In the genomic region with DNA sequence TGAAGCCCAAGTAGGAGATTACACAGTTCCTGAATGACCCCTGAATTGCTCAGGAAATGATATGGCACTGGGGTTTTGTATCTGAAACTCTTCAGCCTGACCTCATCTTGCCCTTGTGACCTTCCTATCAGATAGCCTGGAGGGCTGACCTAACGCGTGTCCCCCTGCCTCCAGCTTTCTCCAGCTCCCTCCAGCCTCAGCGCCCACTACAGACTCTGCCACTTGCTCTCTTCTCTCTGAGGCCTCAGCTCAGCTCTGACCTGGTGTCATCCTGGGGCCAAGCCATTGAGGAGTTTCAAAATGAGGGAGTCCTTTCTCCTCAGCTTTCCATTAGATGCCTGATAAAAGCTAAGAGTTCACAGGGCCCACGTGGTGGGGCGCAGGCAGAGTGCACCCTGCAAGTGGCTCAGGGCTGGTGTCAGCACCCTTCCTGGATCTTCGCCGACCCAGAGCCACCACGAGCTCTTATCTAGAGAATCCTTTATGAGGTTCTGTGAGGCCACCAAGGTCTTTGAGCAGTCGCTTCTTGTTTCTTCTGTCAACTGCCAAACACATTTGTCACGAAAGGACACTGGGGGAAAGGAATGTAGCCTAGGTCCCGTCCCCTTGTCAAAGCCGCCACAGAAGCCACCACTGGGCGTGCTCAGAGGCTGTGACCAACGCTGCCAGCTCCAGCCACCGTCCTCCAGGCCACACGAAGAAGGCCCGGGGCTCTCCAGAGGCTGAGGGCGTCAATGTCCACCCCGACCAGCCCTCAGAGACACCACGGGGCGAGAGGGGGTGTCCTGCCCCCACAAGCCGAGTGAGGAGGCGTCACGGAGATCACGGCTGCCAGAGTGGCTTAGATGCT, we compare ENCODE assay signal across 15 cellular contexts.
DNase-seq lines count a peak whose midpoint lies in the region; FAIRE-seq and TF ChIP-seq lines count a peak whose summit lies in the region.
"Had no signal": no experiment of that assay in that cellular context is flagged by ENCODE, and none has a peak within 500 bp of the region (broad histone marks: within the 10 kb centered on the region; RNA-seq: fewer than 3 reads in every experiment).

No MANE protein-coding gene starts in this region.

- TF ChIP-seq POLR2A in vagina (IDR thresholded peaks at IDR 0.05): no peak

- peaks cover 11 to 20% of the 10 kb centered on the region in 2 donors for H3K4me1 ChIP-seq in neuronal stem cell (ENCODE audit: control insufficient read depth in 2 of 2, insufficient read depth in 1 of 2, low read depth in 1 of 2, low read length in 2 of 2)
- no peaks in the 10 kb centered on the region for H3K4me1 ChIP-seq in vagina
- H3K4me1 ChIP-seq in ascending aorta: no peaks in the 10 kb centered on the region

- no peak overlapping the region for H3K4me3 ChIP-seq in neuronal stem cell (ENCODE audit: low read length in 2 of 2)
- no peak overlapping the region for H3K4me3 ChIP-seq in vagina
- H3K4me3 ChIP-seq in ascending aorta: no peak overlapping the region
- H3K4me3 ChIP-seq: GM23338, PC-9 had no signal

- H2BK5ac ChIP-seq in neuronal stem cell (ENCODE audit: low read length): no peak overlapping the region

- no peak overlapping the region for H3K9ac ChIP-seq in neuronal stem cell (ENCODE audit: low read depth, low read length, poor library complexity)

- H3K18ac ChIP-seq in neuronal stem cell (ENCODE audit: low read length): peak overlapping the region; percentile 53

- H3K79me1 ChIP-seq in neuronal stem cell (ENCODE audit: low read depth, low read length): peaks cover 1% of the 10 kb centered on the region

- no peak overlapping the region for H3K4me2 ChIP-seq in neuronal stem cell (ENCODE audit: insufficient read depth, low read length, poor library complexity, severe bottlenecking)
- H3K4me2 ChIP-seq: GM23338, PC-9 had no signal

- no peak overlapping the region for H3K23ac ChIP-seq in neuronal stem cell (ENCODE audit: low read depth, low read length, poor library complexity)

- H3K14ac ChIP-seq in neuronal stem cell (ENCODE audit: low read length): no peak overlapping the region

- H3K9me3 ChIP-seq in neuronal stem cell (replicated peaks in 1 of 2; ENCODE audit: control insufficient read depth in 2 of 2, insufficient read depth in 1 of 2, low read depth in 1 of 2, low read length in 2 of 2) (peaks cover 0 to 3% of the 10 kb centered on the region in 2 donors), vagina (no peaks in the 10 kb centered on the region), ascending aorta (no peaks in the 10 kb centered on the region)

- peak; percentile 37 for DNase-seq in activated effector memory CD4-positive, alpha-beta T cell treated with anti-CD3 and anti-CD28 coated beads, Interleukin-2, amount 50 U/mL, for 16 hours
- no peak for DNase-seq in activated effector memory CD4-positive, alpha-beta T cell treated with Interleukin-2 at 50 U/mL for 16 hours
- DNase-seq in activated CD8-positive, alpha-beta memory T cell treated with anti-CD3 and anti-CD28 coated beads, Interleukin-2, amount 50 U/mL, for 48 hours: peak; percentile 30
- DNase-seq in neuronal stem cell (ENCODE audit: low spot score): no peak
- peak; percentile 55 to 77 for DNase-seq in vagina (ENCODE audit: extremely low spot score in 2 of 2)
- DNase-seq in HTR-8/SVneo (ENCODE audit: insufficient read length, low spot score): no peak
- no peak for DNase-seq in ascending aorta (ENCODE audit: low spot score in 2 of 2)
- DNase-seq: AML-193; CD4-positive, alpha-beta T cell; KBM-7; NCI-H1048; NCI-H69; PC-9 had no signal

- H3K27ac ChIP-seq in neuronal stem cell (replicated peaks; ENCODE audit: low read length): no peak overlapping the region
- H3K27ac ChIP-seq in vagina: no peak overlapping the region
- no peak overlapping the region for H3K27ac ChIP-seq in ascending aorta
- H3K27ac ChIP-seq: PC-9 had no signal

- H2AFZ ChIP-seq in neuronal stem cell (ENCODE audit: low read length): no peak overlapping the region
- H2AFZ ChIP-seq: GM23338, PC-9 had no signal

- FAIRE-seq in HTR-8/SVneo (lab: Jason Lieb, UNC): no peak
- FAIRE-seq: D721Med had no signal

- peak overlapping the region; percentile 27 for H2BK15ac ChIP-seq in neuronal stem cell (ENCODE audit: low read length)

- H4K8ac ChIP-seq in neuronal stem cell (ENCODE audit: low read depth, low read length): no peak overlapping the region

- no CpG with 5 or more reads among the region's 25 CpGs for WGBS in neuronal stem cell (ENCODE audit: extremely low coverage in 2 of 2, insufficient read length in 2 of 2, insufficient replicate concordance in 1 of 2), 2 donors

- H2BK12ac ChIP-seq in neuronal stem cell (ENCODE audit: low read length): peak overlapping the region; percentile 98

- no peak overlapping the region for H2BK120ac ChIP-seq in neuronal stem cell (ENCODE audit: low read depth, low read length)

- H3K36me3 ChIP-seq in neuronal stem cell (replicated peaks in 1 of 2; ENCODE audit: control insufficient read depth in 2 of 2, insufficient read depth in 2 of 2, low read length in 2 of 2) (peaks cover 0 to 4% of the 10 kb centered on the region in 2 donors), vagina (no peaks in the 10 kb centered on the region), ascending aorta (no peaks in the 10 kb centered on the region)

- H4K91ac ChIP-seq in neuronal stem cell (ENCODE audit: low read depth, low read length, poor library complexity): no peak overlapping the region

- no peak overlapping the region for H3K4ac ChIP-seq in neuronal stem cell (ENCODE audit: low read length)

- no peak for TF ChIP-seq CTCF in vagina (IDR thresholded peaks at IDR 0.05)
- TF ChIP-seq CTCF in ascending aorta (IDR thresholded peaks at IDR 0.05): no peak

- H3K27me3 ChIP-seq in neuronal stem cell (ENCODE audit: control insufficient read depth in 3 of 3, insufficient read depth in 3 of 3, low read depth in 1 of 3, low read length in 3 of 3) (no peaks in the 10 kb centered on the region), vagina (no peaks in the 10 kb centered on the region), ascending aorta (no peaks in the 10 kb centered on the region)

- peak overlapping the region; percentile 19 for H2AK5ac ChIP-seq in neuronal stem cell (ENCODE audit: low read depth, low read length)

- intact Hi-C loops in vagina (cut with DNase I) (no loop called here), ascending aorta (cut with DNase I) (no loop called here)

Comparison
In these comparisons a context has a peak if more than half of its experiments do, and no peak if none do; other contexts are left out.
1. DNase-seq: peak in activated effector memory CD4-positive, alpha-beta T cell treated with anti-CD3 and anti-CD28 coated beads, Interleukin-2, amount 50 U/mL, for 16 hours (single experiment), activated CD8-positive, alpha-beta memory T cell treated with anti-CD3 and anti-CD28 coated beads, Interleukin-2, amount 50 U/mL, for 48 hours (single experiment) and vagina (2 of 2); none in activated effector memory CD4-positive, alpha-beta T cell treated with Interleukin-2 at 50 U/mL for 16 hours (single experiment), neuronal stem cell (single experiment), HTR-8/SVneo (single experiment) and ascending aorta (0 of 2).